Comparison of ENCODE assay signal across 8 cellular contexts in genomic region chr12:6872073-6873048, GRCh38. TPM values are rescaled to one million over a fixed set of nuclear protein-coding genes. Genes with fewer than 3 reads are reported as not detected.
A peak's percentile ranks its signal among the peaks of the same experiment; 100 is the strongest.
DNase-seq lines count a peak whose midpoint lies in the region; ATAC-seq and TF ChIP-seq lines count a peak whose summit lies in the region.

No MANE protein-coding gene starts in this region.

- ATAC-seq in GM21737 (IDR thresholded peaks at IDR 0.05; ENCODE audit: unreplicated experiment) (peak; percentile 33), GM19452 (IDR thresholded peaks at IDR 0.05; ENCODE audit: unreplicated experiment) (no peak)

- peak overlapping the region; percentile 69 for H3K4me3 ChIP-seq in WI38 (ENCODE audit: low read depth, low read length)
- peak overlapping the region; percentile 78 to 86 for H3K4me3 ChIP-seq in cardiac fibroblast (replicated peaks in 1 of 2; ENCODE audit: low read depth in 2 of 2, low read length in 2 of 2)

- in situ Hi-C loops in Caki2 (cut with HindIII; ENCODE audit: low pct_unique_long_range_greater_than_20kb, low sequenced_read_pairs) = no loop called here

- peak; percentile 95 for TF ChIP-seq CTCF in WI38 (IDR thresholded peaks at IDR 0.05; ENCODE audit: low read depth, low read length)
- peak; percentile 99 for TF ChIP-seq CTCF in cardiac fibroblast (IDR thresholded peaks at IDR 0.05; ENCODE audit: low read depth, low read length)

- DNase-seq in Caki2 (ENCODE audit: low read depth) (peak; percentile 83), NCI-H1694 (lab: John Stamatoyannopoulos, UW) (peak; percentile 61), cardiac fibroblast (ENCODE audit: low read depth in 2 of 2) (peak; percentile 68 to 76), islet precursor cell (peak; percentile 96)
- peak; percentile 85 for DNase-seq in stimulated activated CD4-positive, alpha-beta T cell treated with anti-CD3 and anti-CD28 coated beads, Interleukin-12 subunit alpha, Interleukin-12 subunit beta, amount 100 ng/mL, for 4 hours

RNA-seq across cellular contexts. Expression of gene SPSB2, which starts 0.7 kb away (rescaled TPM):
- total RNA-seq in Caki2 (2014; rRNA removed; shearing (Covaris generic); ENCODE audit: low replicate concordance) = 63.0 and 79.5 TPM in 2 replicates

RNA-seq across cellular contexts. Expression of gene TPI1, which starts 5.0 kb away (rescaled TPM):
- total RNA-seq in Caki2 (2014; rRNA removed; shearing (Covaris generic); ENCODE audit: low replicate concordance) = 3,126 and 3,575 TPM in 2 replicates

RNA-seq across cellular contexts. Expression of gene USP5, which starts 20.4 kb away (rescaled TPM):
- 171 and 174 TPM in 2 replicates for total RNA-seq in Caki2 (2014; rRNA removed; shearing (Covaris generic); ENCODE audit: low replicate concordance)

RNA-seq across cellular contexts. Expression of gene CDCA3, which starts 21.3 kb away (rescaled TPM):
- total RNA-seq in Caki2 (2014; rRNA removed; shearing (Covaris generic); ENCODE audit: low replicate concordance) = 136 and 216 TPM in 2 replicates

RNA-seq across cellular contexts. Expression of gene GNB3, which starts 31.6 kb away (rescaled TPM):
- 0.14 and 0.46 TPM in 2 replicates for total RNA-seq in Caki2 (2014; rRNA removed; shearing (Covaris generic); ENCODE audit: low replicate concordance)
